22 cellular contexts compared by ENCODE assay signal in genomic region chr1:157359309-157360020, GRCh38.
DNase-seq lines count a peak whose midpoint lies in the region; ATAC-seq, FAIRE-seq and TF ChIP-seq lines count a peak whose summit lies in the region.
"Had no signal": no experiment of that assay in that cellular context is flagged by ENCODE, and none has a peak within 500 bp of the region (broad histone marks: within the 10 kb centered on the region; RNA-seq: fewer than 3 reads in every experiment).

No MANE protein-coding gene starts in this region.

- no peaks in the 10 kb centered on the region for H3K36me3 ChIP-seq in breast epithelium
- H3K36me3 ChIP-seq in K562 (ENCODE audit: control insufficient read depth, insufficient read depth, low read length) = no peaks in the 10 kb centered on the region
- H3K36me3 ChIP-seq in gastroesophageal sphincter = no peaks in the 10 kb centered on the region
- H3K36me3 ChIP-seq: gastrocnemius medialis, uterus had no signal

- TF ChIP-seq POLR2A in breast epithelium (IDR thresholded peaks at IDR 0.05) = no peak
- no peak for TF ChIP-seq POLR2A in K562 (conservative IDR thresholded peaks at IDR 0.05)
- TF ChIP-seq POLR2A in gastroesophageal sphincter (IDR thresholded peaks at IDR 0.05) = no peak

- H3K4me1 Mint-ChIP-seq in MCF 10A (ENCODE audit: insufficient read depth, unreplicated experiment) = peaks cover 8% of the 10 kb centered on the region
- H3K4me1 Mint-ChIP-seq: CD4-positive, alpha-beta memory T cell had no signal

- no peak; the same call in 2 of the 3 replicates for ATAC-seq in K562
- no peak for ATAC-seq in gastroesophageal sphincter
- no peak for ATAC-seq in HG03469 (IDR thresholded peaks at IDR 0.05; ENCODE audit: unreplicated experiment)
- ATAC-seq: activated CD4-positive, CD25-positive, alpha-beta regulatory T cell treated with anti-CD3 and anti-CD28 coated beads, Interleukin-2, amount 50 U/mL, for 24 hours; gastrocnemius medialis; Panc1; stimulated activated naive B cell treated with anti-CD40 and anti-IgM and Interleukin-4, amounts not matched to agents 10 μg/mL and 1 μg/mL and 100 μg/mL, for 72 hours had no signal

- H3K4me3 Mint-ChIP-seq in MCF 10A (ENCODE audit: unreplicated experiment) = no peak overlapping the region
- H3K4me3 Mint-ChIP-seq: activated naive CD4-positive, alpha-beta T cell treated with anti-CD3 and anti-CD28 coated beads for 36 hours; CD4-positive, alpha-beta memory T cell; stimulated activated naive B cell treated with anti-CD40 and anti-IgM and Interleukin-4, amounts not matched to agents 10 μg/mL and 1 μg/mL and 100 μg/mL, for 72 hours; T-helper 1 cell treated with Interleukin-12 subunit alpha and Interleukin-12 subunit beta and Interleukin-4 antibody, amounts not matched to agents 30 μg/mL and 1 μg/mL, for 36 hours had no signal

- H3K9me1 ChIP-seq in K562 (ENCODE audit: control insufficient read depth, insufficient read depth, low read length) = no peaks in the 10 kb centered on the region

- H3K9me3 ChIP-seq in breast epithelium (no peaks in the 10 kb centered on the region), K562 (replicated peaks; ENCODE audit: control insufficient read depth, insufficient read depth, low read depth, low read length) (no peaks in the 10 kb centered on the region), gastroesophageal sphincter (no peaks in the 10 kb centered on the region)
- H3K9me3 ChIP-seq: gastrocnemius medialis, uterus had no signal

- POLR2A ChIA-PET in MCF 10A (lab: Yijun Ruan, JAX) (no interaction called here), K562 (lab: Yijun Ruan, JAX) (interaction anchor here (0.6 to 0.7 kb wide), 2 partner anchors 57 to 74 kb away, joined by 3 read pairs; no protein-coding TSS in a partner anchor)

- H3K27me3 ChIP-seq in breast epithelium = no peaks in the 10 kb centered on the region
- H3K27me3 ChIP-seq in K562 (ENCODE audit: control insufficient read depth in 2 of 2, insufficient read depth in 2 of 2, low read length in 2 of 2) = no peaks in the 10 kb centered on the region
- peaks cover 5% of the 10 kb centered on the region for H3K27me3 ChIP-seq in gastroesophageal sphincter
- H3K27me3 ChIP-seq: gastrocnemius medialis, uterus had no signal

- FAIRE-seq in K562 (lab: Jason Lieb, UNC) = no peak
- FAIRE-seq: A204.1, islet of Langerhans had no signal

- H3K27ac ChIP-seq in breast epithelium = no peak overlapping the region
- no peak overlapping the region for H3K27ac ChIP-seq in K562 (ENCODE audit: extremely low read depth, low read depth, low read length)
- H3K27ac ChIP-seq in gastroesophageal sphincter = no peak overlapping the region
- H3K27ac ChIP-seq: gastrocnemius medialis, GM23248, uterus had no signal

- H3K79me2 ChIP-seq in K562 (ENCODE audit: control insufficient read depth, insufficient read depth, low read length) = no peaks in the 10 kb centered on the region

- no peaks in the 10 kb centered on the region for H4K20me1 ChIP-seq in K562 (replicated peaks; ENCODE audit: control insufficient read depth, insufficient read depth, low read length)

- no peak for TF ChIP-seq RAD21 in K562 (CRISPR knock-in tag; conservative IDR thresholded peaks at IDR 0.05 in 1 of 2, IDR thresholded peaks at IDR 0.05 in 1 of 2)

- no peak for TF ChIP-seq EP300 in K562 (IDR thresholded peaks at IDR 0.05; ENCODE audit: low read length)
- no peak for TF ChIP-seq EP300 in gastroesophageal sphincter (IDR thresholded peaks at IDR 0.05)

- CTCF ChIA-PET in MCF 10A (lab: Yijun Ruan, JAX) = interaction anchor here (0.8 to 11.0 kb wide), 9 partner anchors 8 to 272 kb away, joined by 3 to 111 read pairs (median 4); no protein-coding TSS in a partner anchor
- CTCF ChIA-PET in K562 (lab: Yijun Ruan, JAX; ENCODE audit: low intra/inter-chr PET ratio) = no interaction called here

- peaks cover 13% of the 10 kb centered on the region for H3K27me3 Mint-ChIP-seq in MCF 10A (ENCODE audit: insufficient read depth, unreplicated experiment)

- in situ Hi-C loops in K562 (cut with MboI) = no loop called here

- WGBS in K562 (ENCODE audit: insufficient coverage, low coverage, missing lambda C conversion rate) = 74% methylated on average over 4 of the region's 4 CpGs
- WGBS in gastroesophageal sphincter (ENCODE audit: low coverage in 1 of 2), 2 donors = 81 to 95% methylated on average over 2 to 4 of the region's 4 CpGs

- H3K4me2 ChIP-seq in K562 (ENCODE audit: insufficient read depth, low read length) = no peak overlapping the region

- H3K4me1 ChIP-seq in breast epithelium = no peaks in the 10 kb centered on the region
- peaks cover 9 to 20% of the 10 kb centered on the region in 2 experiments; a peak in 3 of 5 replicates for H3K4me1 ChIP-seq in K562 (replicated peaks in 1 of 2; ENCODE audit: control insufficient read depth in 2 of 2, insufficient read depth in 2 of 2, low read length in 2 of 2)
- H3K4me1 ChIP-seq in gastroesophageal sphincter = no peaks in the 10 kb centered on the region
- H3K4me1 ChIP-seq: gastrocnemius medialis, uterus had no signal

- H3K9me3 Mint-ChIP-seq in MCF 10A (ENCODE audit: unreplicated experiment) = no peaks in the 10 kb centered on the region
- H3K9me3 Mint-ChIP-seq: activated naive CD4-positive, alpha-beta T cell treated with anti-CD3 and anti-CD28 coated beads for 36 hours; CD4-positive, alpha-beta memory T cell; stimulated activated naive B cell treated with anti-CD40 and anti-IgM and Interleukin-4, amounts not matched to agents 10 μg/mL and 1 μg/mL and 100 μg/mL, for 72 hours; T-helper 1 cell treated with Interleukin-12 subunit alpha and Interleukin-12 subunit beta and Interleukin-4 antibody, amounts not matched to agents 30 μg/mL and 1 μg/mL, for 36 hours had no signal

- TF ChIP-seq CTCF in MCF 10A (IDR thresholded peaks at IDR 0.05; ENCODE audit: unreplicated experiment) = no peak
- TF ChIP-seq CTCF in breast epithelium (IDR thresholded peaks at IDR 0.05) = no peak
- TF ChIP-seq CTCF in K562 (IDR thresholded peaks at IDR 0.05 in 2 of 3, conservative IDR thresholded peaks at IDR 0.05 in 1 of 3; ENCODE audit: insufficient read depth in 2 of 3, low read depth in 1 of 3, low read length in 3 of 3) = no peak
- no peak for TF ChIP-seq CTCF in gastroesophageal sphincter (IDR thresholded peaks at IDR 0.05)

- intact Hi-C loops in MCF 10A (cut with micrococcal nuclease) = no loop called here
- intact Hi-C loops in breast epithelium (cut with DNase I; ENCODE audit: low total_unique reads) = no loop called here
- intact Hi-C loops in K562 (cut with micrococcal nuclease) = no loop called here

- H3K27ac Mint-ChIP-seq in MCF 10A (ENCODE audit: low read depth, unreplicated experiment) = peak overlapping the region; percentile 13
- H3K27ac Mint-ChIP-seq: activated naive CD4-positive, alpha-beta T cell treated with anti-CD3 and anti-CD28 coated beads for 36 hours; CD4-positive, alpha-beta memory T cell; stimulated activated naive B cell treated with anti-CD40 and anti-IgM and Interleukin-4, amounts not matched to agents 10 μg/mL and 1 μg/mL and 100 μg/mL, for 72 hours; T-helper 1 cell treated with Interleukin-12 subunit alpha and Interleukin-12 subunit beta and Interleukin-4 antibody, amounts not matched to agents 30 μg/mL and 1 μg/mL, for 36 hours had no signal

- no peaks in the 10 kb centered on the region for H3K36me3 Mint-ChIP-seq in MCF 10A (ENCODE audit: insufficient read depth, unreplicated experiment)
- H3K36me3 Mint-ChIP-seq: CD4-positive, alpha-beta memory T cell had no signal

- peak; percentile 74 for DNase-seq in MCF 10A (ENCODE audit: unreplicated experiment)
- no peak for DNase-seq in breast epithelium (ENCODE audit: low spot score in 2 of 2)
- peak; percentile 25 for DNase-seq in NCI-H2196 (lab: John Stamatoyannopoulos, UW; ENCODE audit: unreplicated experiment)
- DNase-seq in K562 (ENCODE audit: extremely low read depth in 1 of 4, low spot score in 3 of 4) = no peak
- no peak for DNase-seq in HUDEP-2 (lab: John Stamatoyannopoulos, UW; ENCODE audit: unreplicated experiment in 76 of 76)
- DNase-seq in CD1c-positive myeloid dendritic cell (ENCODE audit: extremely low spot score) = no peak
- DNase-seq: activated CD8-positive, alpha-beta memory T cell treated with anti-CD3 and anti-CD28 coated beads, Interleukin-2, amount 50 U/mL, for 48 hours; activated naive CD4-positive, alpha-beta T cell treated with anti-CD3 and anti-CD28 coated beads for 36 hours; CD4-positive, alpha-beta memory T cell; gastrocnemius medialis; GM23248; IMR-90; NCI-H2227 treated with DMSO at 0.1 percent for 48 hours; stimulated activated naive B cell treated with anti-CD40 and anti-IgM and Interleukin-4, amounts not matched to agents 10 μg/mL and 1 μg/mL and 100 μg/mL, for 72 hours; uterus had no signal

- H3K9ac ChIP-seq in K562 (ENCODE audit: insufficient read depth in 1 of 2, low read depth in 2 of 2, low read length in 2 of 2) = no peak overlapping the region
- H3K9ac ChIP-seq: GM23248 had no signal

- BruUV-seq in MCF 10A (replicated peaks; lab: Mats Ljungman, UMichigan) (no TSS peak), K562 (replicated peaks; lab: Mats Ljungman, UMichigan) (no TSS peak)

- H2AFZ ChIP-seq in K562 (ENCODE audit: low read depth, low read length) = peak overlapping the region; percentile 50; the same call in 1 of the 2 replicates
- H2AFZ ChIP-seq: GM23248 had no signal

- no peak overlapping the region for H3K4me3 ChIP-seq in breast epithelium
- no peak overlapping the region for H3K4me3 ChIP-seq in K562
- H3K4me3 ChIP-seq in gastroesophageal sphincter = no peak overlapping the region
- H3K4me3 ChIP-seq: gastrocnemius medialis, GM23248, uterus had no signal

TF ChIP-seq in K562, 482 proteins besides CTCF, POLR2A, EP300 and RAD21 (continues in another document):
- TF ChIP-seq PHB2 (IDR thresholded peaks at IDR 0.05; ENCODE audit: low read depth) (no peak), CEBPG (CRISPR knock-in tag; IDR thresholded peaks at IDR 0.05) (no peak), CEBPG (tag; conservative IDR thresholded peaks at IDR 0.05 in 1 of 2, IDR thresholded peaks at IDR 0.05 in 1 of 2) (peak; percentile 42 to 58; a peak in 3 of 4 replicates), ETV1 (tag; conservative IDR thresholded peaks at IDR 0.05; ENCODE audit: low read depth) (no peak), NCOR1 (IDR thresholded peaks at IDR 0.05) (no peak), DNMT1 (IDR thresholded peaks at IDR 0.05) (no peak), MAFG (tag; conservative IDR thresholded peaks at IDR 0.05) (0 out of 2 replicates have a peak, but pooled peaks have one; percentile 33), CHD4 (IDR thresholded peaks at IDR 0.05; ENCODE audit: insufficient read depth, insufficient replicate concordance, low read depth, low read length, poor library complexity, severe bottlenecking) (no peak), DPF2 (IDR thresholded peaks at IDR 0.05) (no peak), CEBPB (tag; IDR thresholded peaks at IDR 0.05) (peak; percentile 45)

Comparison
In these comparisons a context has a peak if more than half of its experiments do, and no peak if none do; other contexts are left out.
1. DNase-seq: peak in MCF 10A (single experiment) and NCI-H2196 (single experiment); none in breast epithelium (0 of 2), K562 (0 of 4), HUDEP-2 (0 of 76) and CD1c-positive myeloid dendritic cell (single experiment).